In the genomic region with DNA sequence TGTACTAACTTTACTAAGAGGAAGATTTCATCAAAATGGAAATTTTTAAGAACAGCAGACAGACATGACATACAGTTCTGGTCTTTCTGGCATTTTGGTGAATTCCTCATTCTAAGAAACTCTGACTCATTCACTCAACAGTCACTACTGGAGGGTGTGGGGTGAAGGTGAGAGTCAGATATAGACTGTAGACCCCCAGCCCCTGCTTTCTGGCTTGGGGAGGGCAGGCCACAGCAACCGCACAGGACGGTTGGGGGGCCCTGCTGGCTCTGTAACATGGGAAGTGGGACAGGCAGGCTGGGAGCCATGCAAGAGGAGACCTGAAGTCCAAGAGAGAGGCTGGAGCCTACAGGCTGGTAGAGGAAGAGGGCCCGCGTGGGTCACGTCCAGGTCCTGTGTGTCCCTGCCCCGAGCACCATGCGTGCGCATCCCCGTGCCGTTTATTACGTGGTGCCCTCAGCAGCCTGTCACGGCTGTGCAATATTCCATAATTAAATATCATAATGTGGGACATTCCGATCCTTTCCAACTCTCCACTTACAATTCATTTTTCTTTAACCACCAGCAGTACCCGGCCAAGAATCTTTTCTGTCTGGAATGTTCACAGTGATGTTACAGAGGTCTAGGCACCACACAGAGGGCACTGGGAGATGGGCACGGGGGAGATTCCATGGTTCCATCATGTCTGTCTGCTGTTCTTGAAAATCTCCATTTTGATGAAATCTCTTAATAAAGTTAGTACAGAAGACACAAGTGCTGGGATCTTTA, we compare ENCODE assay signal across 8 cellular contexts.
DNase-seq lines count a peak whose midpoint lies in the region; ATAC-seq, FAIRE-seq and TF ChIP-seq lines count a peak whose summit lies in the region.

No MANE protein-coding gene starts in this region.

- H3K4me1 ChIP-seq in astrocyte (ENCODE audit: insufficient read depth, low read length) (peaks cover 18% of the 10 kb centered on the region), Peyer's patch (peaks cover 0 to 42% (median 20%) of the 10 kb centered on the region in 4 donors)

- H3K27me3 Mint-ChIP-seq in astrocyte (ENCODE audit: low read depth, unreplicated experiment): no peaks in the 10 kb centered on the region
- no peaks in the 10 kb centered on the region for H3K27me3 Mint-ChIP-seq in progenitor cell of endocrine pancreas

- no peaks in the 10 kb centered on the region for H3K79me2 ChIP-seq in astrocyte (ENCODE audit: insufficient read depth, low read length)

- H3K36me3 Mint-ChIP-seq in astrocyte (ENCODE audit: low read depth, unreplicated experiment) (no peaks in the 10 kb centered on the region), progenitor cell of endocrine pancreas (ENCODE audit: insufficient read depth) (peaks cover 5% of the 10 kb centered on the region)

- H3K4me3 Mint-ChIP-seq in astrocyte (ENCODE audit: unreplicated experiment) (peak overlapping the region; percentile 4), progenitor cell of endocrine pancreas (ENCODE audit: low read depth) (no peak overlapping the region)

- H3K27me3 ChIP-seq in astrocyte (ENCODE audit: insufficient read depth, low read length) (no peaks in the 10 kb centered on the region), Peyer's patch (no peaks in the 10 kb centered on the region)

- H2AFZ ChIP-seq in astrocyte (ENCODE audit: low read depth, low read length): no peak overlapping the region

- H3K36me3 ChIP-seq in astrocyte (ENCODE audit: insufficient read depth, low read length) (no peaks in the 10 kb centered on the region), Peyer's patch (no peaks in the 10 kb centered on the region)

- peaks cover 51% of the 10 kb centered on the region for H3K4me1 Mint-ChIP-seq in astrocyte (ENCODE audit: low read depth, unreplicated experiment)
- H3K4me1 Mint-ChIP-seq in progenitor cell of endocrine pancreas (ENCODE audit: low read depth): no peaks in the 10 kb centered on the region

- H3K9me3 Mint-ChIP-seq in astrocyte (ENCODE audit: unreplicated experiment) (peaks cover 3% of the 10 kb centered on the region), progenitor cell of endocrine pancreas (ENCODE audit: low read depth) (no peaks in the 10 kb centered on the region)

- TF ChIP-seq POLR2A in Peyer's patch (IDR thresholded peaks at IDR 0.05): no peak

- peak; percentile 22 for ATAC-seq in GM18502 (IDR thresholded peaks at IDR 0.05; ENCODE audit: poor library complexity, unreplicated experiment)
- ATAC-seq in GM21825 (IDR thresholded peaks at IDR 0.05; ENCODE audit: unreplicated experiment): no peak

- H3K27ac ChIP-seq in astrocyte (ENCODE audit: low read depth, low read length) (peak overlapping the region; percentile 74), Peyer's patch (no peak overlapping the region)

- no peaks in the 10 kb centered on the region for H3K9me3 ChIP-seq in astrocyte (ENCODE audit: insufficient read depth, low read depth, low read length)
- no peaks in the 10 kb centered on the region for H3K9me3 ChIP-seq in Peyer's patch

- peak overlapping the region; percentile 45 for H3K4me2 ChIP-seq in astrocyte (ENCODE audit: low read length)

- H3K27ac Mint-ChIP-seq in astrocyte (ENCODE audit: unreplicated experiment) (peak overlapping the region; percentile 86), progenitor cell of endocrine pancreas (no peak overlapping the region)

- peak overlapping the region; percentile 7 for H3K9ac ChIP-seq in astrocyte (ENCODE audit: low read length)

- FAIRE-seq in astrocyte (lab: Jason Lieb, UNC): no peak

- no peak for TF ChIP-seq CTCF in astrocyte (IDR thresholded peaks at IDR 0.05; ENCODE audit: insufficient read depth, low read depth, low read length)
- TF ChIP-seq CTCF in Peyer's patch (IDR thresholded peaks at IDR 0.05): no peak
- TF ChIP-seq CTCF in progenitor cell of endocrine pancreas (IDR thresholded peaks at IDR 0.05; ENCODE audit: unreplicated experiment): no peak

- DNase-seq in T-helper 2 cell: peak in 3 of 5 experiments; percentile 43 to 86 (median 45)
- peak; percentile 54 for DNase-seq in astrocyte (ENCODE audit: low read depth)
- peak; percentile 78 for DNase-seq in stimulated activated CD4-positive, alpha-beta T cell treated with anti-CD3 and anti-CD28 coated beads, Interleukin-1b, Interleukin-23, amount 100 ng/mL, for 48 hours
- DNase-seq in Peyer's patch: no peak
- no peak for DNase-seq in progenitor cell of endocrine pancreas (ENCODE audit: low spot score, unreplicated experiment)
- no peak for DNase-seq in NCI-H748 treated with DMSO at 0.1 percent for 48 hours (lab: John Stamatoyannopoulos, UW)

- H3K4me3 ChIP-seq in astrocyte (ENCODE audit: insufficient read depth, low read depth, low read length) (no peak overlapping the region), Peyer's patch (no peak overlapping the region)

- no peaks in the 10 kb centered on the region for H4K20me1 ChIP-seq in astrocyte (ENCODE audit: insufficient read depth, low read length)

Comparison
In these comparisons a context has a peak if more than half of its experiments do, and no peak if none do; other contexts are left out.
1. DNase-seq: peak in T-helper 2 cell (3 of 5), astrocyte (single experiment) and stimulated activated CD4-positive, alpha-beta T cell treated with anti-CD3 and anti-CD28 coated beads, Interleukin-1b, Interleukin-23, amount 100 ng/mL, for 48 hours (single experiment); none in Peyer's patch (0 of 3), progenitor cell of endocrine pancreas (single experiment) and NCI-H748 treated with DMSO at 0.1 percent for 48 hours (single experiment).